ENCODE assay signal across 1 cellular context in genomic region chr1:232805269-232806070, GRCh38.
TF ChIP-seq lines count a peak whose summit lies in the region.

A gene with protein sequence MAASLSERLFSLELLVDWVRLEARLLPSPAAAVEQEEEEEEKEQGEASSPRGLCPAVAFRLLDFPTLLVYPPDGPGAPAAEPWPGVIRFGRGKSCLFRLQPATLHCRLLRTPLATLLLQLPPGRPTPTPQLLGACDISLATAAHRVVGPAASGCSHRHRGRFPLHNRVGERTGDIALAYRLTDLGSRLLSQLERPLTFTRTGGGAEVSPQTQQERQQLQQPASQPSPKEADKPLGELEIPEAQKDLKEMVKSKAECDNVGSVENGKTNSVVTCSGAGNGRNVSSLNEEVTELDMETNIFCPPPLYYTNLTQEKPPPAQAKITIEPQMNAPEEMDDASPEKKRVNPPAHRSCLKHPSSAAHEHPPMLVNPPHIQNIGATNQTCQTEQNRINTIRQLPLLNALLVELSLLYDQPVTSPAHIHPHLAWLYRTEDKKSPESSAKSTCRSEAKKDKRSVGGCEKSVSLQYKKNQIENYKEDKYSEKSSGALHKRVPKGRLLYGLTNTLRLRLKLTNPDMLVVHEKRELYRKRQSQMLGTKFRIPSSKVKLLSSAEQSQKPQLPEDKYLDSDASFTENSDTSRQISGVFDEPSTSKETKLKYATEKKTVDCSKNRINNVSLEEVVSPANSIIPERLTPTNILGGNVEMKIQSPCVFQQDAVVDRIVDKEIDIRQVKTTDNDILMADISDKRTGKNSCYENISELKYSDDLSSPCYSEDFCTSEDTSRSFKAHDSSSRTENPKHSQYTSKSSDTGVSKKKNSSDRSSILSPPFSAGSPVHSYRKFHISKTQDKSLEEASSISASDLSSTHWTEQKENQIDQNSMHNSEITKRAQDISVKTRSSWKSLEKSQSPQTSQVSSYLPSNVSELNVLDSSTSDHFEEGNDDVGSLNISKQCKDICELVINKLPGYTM (plus strand): TSS chr1:232805416. CDS start chr1:232805450, 34 bp downstream.

TF ChIP-seq in K562, 482 proteins besides CTCF, POLR2A, EP300 and RAD21 (continued from another document and continues in another):
- no peak for TF ChIP-seq U2AF2 (optimal IDR thresholded peaks at IDR 0.05; ENCODE audit: low read depth, low read length)
- TF ChIP-seq, protein P1, sequence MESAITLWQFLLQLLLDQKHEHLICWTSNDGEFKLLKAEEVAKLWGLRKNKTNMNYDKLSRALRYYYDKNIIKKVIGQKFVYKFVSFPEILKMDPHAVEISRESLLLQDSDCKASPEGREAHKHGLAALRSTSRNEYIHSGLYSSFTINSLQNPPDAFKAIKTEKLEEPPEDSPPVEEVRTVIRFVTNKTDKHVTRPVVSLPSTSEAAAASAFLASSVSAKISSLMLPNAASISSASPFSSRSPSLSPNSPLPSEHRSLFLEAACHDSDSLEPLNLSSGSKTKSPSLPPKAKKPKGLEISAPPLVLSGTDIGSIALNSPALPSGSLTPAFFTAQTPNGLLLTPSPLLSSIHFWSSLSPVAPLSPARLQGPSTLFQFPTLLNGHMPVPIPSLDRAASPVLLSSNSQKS (CRISPR knock-in tag; IDR thresholded peaks at IDR 0.05): no peak
- TF ChIP-seq EGR1 (conservative IDR thresholded peaks at IDR 0.05): 0 out of 2 replicates have a peak, but pooled peaks have one; percentile 8
- TF ChIP-seq BACH1 (tag; IDR thresholded peaks at IDR 0.05): no peak
- TF ChIP-seq BMI1 (IDR thresholded peaks at IDR 0.05; ENCODE audit: low read length): no peak
- TF ChIP-seq EP400 (IDR thresholded peaks at IDR 0.05): peak; percentile 3; the same call in 1 of the 2 replicates
- no peak for TF ChIP-seq PHTF2 (CRISPR knock-in tag; IDR thresholded peaks at IDR 0.05)
- no peak for TF ChIP-seq PKNOX1 (IDR thresholded peaks at IDR 0.05)
- TF ChIP-seq JUND (IDR thresholded peaks at IDR 0.05; ENCODE audit: borderline replicate concordance, low read depth, low read length): no peak
- TF ChIP-seq JUND (tag; IDR thresholded peaks at IDR 0.05; ENCODE audit: borderline replicate concordance, low read depth, low read length): no peak
- no peak for TF ChIP-seq CHCHD3 (CRISPR knock-in tag; IDR thresholded peaks at IDR 0.05)
- no peak for TF ChIP-seq ZFPM2 (CRISPR knock-in tag; IDR thresholded peaks at IDR 0.05)
- TF ChIP-seq ARID2 (IDR thresholded peaks at IDR 0.05): no peak
- no peak for TF ChIP-seq ZKSCAN3 (CRISPR knock-in tag; IDR thresholded peaks at IDR 0.05)
- no peak for TF ChIP-seq CUX1 (CRISPR knock-in tag; IDR thresholded peaks at IDR 0.05)
- no peak for TF ChIP-seq FOXK1 (CRISPR knock-in tag; IDR thresholded peaks at IDR 0.05; ENCODE audit: borderline replicate concordance)
- peak; percentile 52; the same call in 1 of the 2 replicates for TF ChIP-seq MXI1 (IDR thresholded peaks at IDR 0.05; ENCODE audit: low read depth, low read length)
- no peak for TF ChIP-seq PRDM10 (IDR thresholded peaks at IDR 0.05; ENCODE audit: partially characterized antibody)
- no peak for TF ChIP-seq NCOA4 (IDR thresholded peaks at IDR 0.05; ENCODE audit: partially characterized antibody)
- no peak for TF ChIP-seq U2AF1 (optimal IDR thresholded peaks at IDR 0.05; ENCODE audit: low read depth, low read length)
- no peak for TF ChIP-seq EZH2 (IDR thresholded peaks at IDR 0.05; ENCODE audit: borderline replicate concordance, low read depth, low read length)
- TF ChIP-seq DNMT1 (IDR thresholded peaks at IDR 0.05): no peak
- TF ChIP-seq NR1H2 (CRISPR knock-in tag; IDR thresholded peaks at IDR 0.05): no peak
- no peak for TF ChIP-seq GTF2A2 (tag; IDR thresholded peaks at IDR 0.05)
- TF ChIP-seq ZNF253 (CRISPR knock-in tag; conservative IDR thresholded peaks at IDR 0.05): no peak
- TF ChIP-seq, protein P2, sequence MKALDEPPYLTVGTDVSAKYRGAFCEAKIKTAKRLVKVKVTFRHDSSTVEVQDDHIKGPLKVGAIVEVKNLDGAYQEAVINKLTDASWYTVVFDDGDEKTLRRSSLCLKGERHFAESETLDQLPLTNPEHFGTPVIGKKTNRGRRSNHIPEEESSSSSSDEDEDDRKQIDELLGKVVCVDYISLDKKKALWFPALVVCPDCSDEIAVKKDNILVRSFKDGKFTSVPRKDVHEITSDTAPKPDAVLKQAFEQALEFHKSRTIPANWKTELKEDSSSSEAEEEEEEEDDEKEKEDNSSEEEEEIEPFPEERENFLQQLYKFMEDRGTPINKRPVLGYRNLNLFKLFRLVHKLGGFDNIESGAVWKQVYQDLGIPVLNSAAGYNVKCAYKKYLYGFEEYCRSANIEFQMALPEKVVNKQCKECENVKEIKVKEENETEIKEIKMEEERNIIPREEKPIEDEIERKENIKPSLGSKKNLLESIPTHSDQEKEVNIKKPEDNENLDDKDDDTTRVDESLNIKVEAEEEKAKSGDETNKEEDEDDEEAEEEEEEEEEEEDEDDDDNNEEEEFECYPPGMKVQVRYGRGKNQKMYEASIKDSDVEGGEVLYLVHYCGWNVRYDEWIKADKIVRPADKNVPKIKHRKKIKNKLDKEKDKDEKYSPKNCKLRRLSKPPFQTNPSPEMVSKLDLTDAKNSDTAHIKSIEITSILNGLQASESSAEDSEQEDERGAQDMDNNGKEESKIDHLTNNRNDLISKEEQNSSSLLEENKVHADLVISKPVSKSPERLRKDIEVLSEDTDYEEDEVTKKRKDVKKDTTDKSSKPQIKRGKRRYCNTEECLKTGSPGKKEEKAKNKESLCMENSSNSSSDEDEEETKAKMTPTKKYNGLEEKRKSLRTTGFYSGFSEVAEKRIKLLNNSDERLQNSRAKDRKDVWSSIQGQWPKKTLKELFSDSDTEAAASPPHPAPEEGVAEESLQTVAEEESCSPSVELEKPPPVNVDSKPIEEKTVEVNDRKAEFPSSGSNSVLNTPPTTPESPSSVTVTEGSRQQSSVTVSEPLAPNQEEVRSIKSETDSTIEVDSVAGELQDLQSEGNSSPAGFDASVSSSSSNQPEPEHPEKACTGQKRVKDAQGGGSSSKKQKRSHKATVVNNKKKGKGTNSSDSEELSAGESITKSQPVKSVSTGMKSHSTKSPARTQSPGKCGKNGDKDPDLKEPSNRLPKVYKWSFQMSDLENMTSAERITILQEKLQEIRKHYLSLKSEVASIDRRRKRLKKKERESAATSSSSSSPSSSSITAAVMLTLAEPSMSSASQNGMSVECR (CRISPR knock-in tag; IDR thresholded peaks at IDR 0.05): no peak
- TF ChIP-seq SLC30A9 (CRISPR knock-in tag; IDR thresholded peaks at IDR 0.05): no peak
- no peak for TF ChIP-seq TAF9B (IDR thresholded peaks at IDR 0.05; ENCODE audit: partially characterized antibody)
- TF ChIP-seq ZNF324 (CRISPR knock-in tag; IDR thresholded peaks at IDR 0.05): no peak
- 0 out of 2 replicates have a peak, but pooled peaks have one; percentile 21 for TF ChIP-seq ATF7 (IDR thresholded peaks at IDR 0.05)
- TF ChIP-seq BDP1 (IDR thresholded peaks at IDR 0.05; ENCODE audit: insufficient read depth, insufficient read length): no peak
- no peak for TF ChIP-seq KDM1A (IDR thresholded peaks at IDR 0.05)
- TF ChIP-seq ZNF512 (tag; IDR thresholded peaks at IDR 0.05): no peak
- TF ChIP-seq PPARD (CRISPR knock-in tag; IDR thresholded peaks at IDR 0.05): no peak
- TF ChIP-seq CBX8 (IDR thresholded peaks at IDR 0.05; ENCODE audit: borderline replicate concordance, extremely low read depth, low read depth, low read length, poor library complexity, severe bottlenecking): no peak
- TF ChIP-seq, protein P3, sequence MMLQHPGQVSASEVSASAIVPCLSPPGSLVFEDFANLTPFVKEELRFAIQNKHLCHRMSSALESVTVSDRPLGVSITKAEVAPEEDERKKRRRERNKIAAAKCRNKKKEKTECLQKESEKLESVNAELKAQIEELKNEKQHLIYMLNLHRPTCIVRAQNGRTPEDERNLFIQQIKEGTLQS (IDR thresholded peaks at IDR 0.05): no peak
- TF ChIP-seq, protein P3 (CRISPR knock-in tag; conservative IDR thresholded peaks at IDR 0.05): no peak
- no peak for TF ChIP-seq VEZF1 (CRISPR knock-in tag; IDR thresholded peaks at IDR 0.05)
